In genomic region chr5:139130217-139130616, GRCh38 we compare ENCODE assay signal across 23 cellular contexts.
"Had no signal": no experiment of that assay in that cellular context is flagged by ENCODE, and none has a peak within 500 bp of the region (broad histone marks: within the 10 kb centered on the region; RNA-seq: fewer than 3 reads in every experiment).

No MANE protein-coding gene starts in this region.

- H3K4me3 ChIP-seq: cardiac muscle cell, lung, neural progenitor cell, vagina had no signal

- H3K27ac ChIP-seq: neural progenitor cell had no signal

- H3K36me3 ChIP-seq: cardiac muscle cell, neural progenitor cell, vagina had no signal

- H3K27me3 ChIP-seq: cardiac muscle cell, neural progenitor cell, vagina had no signal

- DNase-seq: activated B cell treated with CpG ODN at 0.5 μM for 24 hours; activated CD4-positive, alpha-beta T cell treated with anti-CD3 and anti-CD28 coated beads for 36 hours; activated CD4-positive, alpha-beta T cell treated with anti-CD3 and anti-CD28 coated beads, Interleukin-2, amount 50 U/mL, for 4 hours; activated CD8-positive, alpha-beta memory T cell treated with anti-CD3 and anti-CD28 coated beads, Interleukin-2, amount 50 U/mL, for 48 hours; activated naive CD4-positive, alpha-beta T cell; activated naive CD8-positive, alpha-beta T cell treated with anti-CD3 and anti-CD28 coated beads, Interleukin-2, amount 10 ng/mL, durations not matched to agents 7 days and 5 days; activated T-cell treated with anti-CD3 and anti-CD28 coated beads, Interleukin-2, amount 50 U/mL, for 4 hours; amygdala; effector CD4-positive, alpha-beta T cell; foreskin fibroblast; hypothalamus; islet precursor cell; left colon; naive thymus-derived CD4-positive, alpha-beta T cell; posterior cingulate gyrus; stimulated activated CD4-positive, alpha-beta T cell treated with anti-CD3 and anti-CD28 coated beads, Interleukin-4, amount 100 ng/mL, for 24 hours; stimulated activated naive CD8-positive, alpha-beta T cell treated with anti-CD3 and anti-CD28 coated beads, Interleukin-15, Interleukin-2, amounts not matched to agents 100 U/mL and 50 U/mL, for 24 hours; T-helper 9 cell; trophoblast cell had no signal

- ATAC-seq: activated CD4-positive, alpha-beta T cell treated with anti-CD3 and anti-CD28 coated beads for 36 hours; activated T-cell treated with anti-CD3 and anti-CD28 coated beads, Interleukin-2, amount 50 U/mL, for 4 hours; left colon; naive thymus-derived CD4-positive, alpha-beta T cell; stimulated activated naive CD8-positive, alpha-beta T cell treated with anti-CD3 and anti-CD28 coated beads, Interleukin-15, Interleukin-2, amounts not matched to agents 100 U/mL and 50 U/mL, for 24 hours had no signal

- H3K9me3 ChIP-seq: vagina had no signal
